In genomic region chrX:120790118-120790517, GRCh38 we compare ENCODE assay signal across 8 cellular contexts.
DNase-seq lines count a peak whose midpoint lies in the region; ATAC-seq, FAIRE-seq and TF ChIP-seq lines count a peak whose summit lies in the region.

No MANE protein-coding gene starts in this region.

- TF ChIP-seq CTCF in foreskin keratinocyte (conservative IDR thresholded peaks at IDR 0.05) (peak; percentile 79), pancreas (IDR thresholded peaks at IDR 0.05) (peak; percentile 39 to 85 (median 73))

- no peak overlapping the region for H3K4me3 Mint-ChIP-seq in activated CD4-positive, alpha-beta memory T cell treated with anti-CD3 and anti-CD28 coated beads, Interleukin-2, amount 10 ng/mL, durations not matched to agents 7 days and 5 days

- no peaks in the 10 kb centered on the region for H3K9me3 ChIP-seq in pancreas

- CTCF ChIA-PET in activated CD4-positive, alpha-beta memory T cell treated with anti-CD3 and anti-CD28 coated beads, Interleukin-2, amount 10 ng/mL, durations not matched to agents 7 days and 5 days (lab: Charles Lee) = interaction anchor here (0.5 to 3.5 kb wide), 9 partner anchors 11 to 1526 kb away, joined by 3 to 13 read pairs (median 3); no protein-coding TSS in a partner anchor

- peaks cover 12% of the 10 kb centered on the region for H3K4me1 Mint-ChIP-seq in activated CD4-positive, alpha-beta memory T cell treated with anti-CD3 and anti-CD28 coated beads, Interleukin-2, amount 10 ng/mL, durations not matched to agents 7 days and 5 days

- no peaks in the 10 kb centered on the region for H3K36me3 ChIP-seq in pancreas

- intact Hi-C loops in pancreas (cut with DNase I) = no loop called here

- peak; percentile 40 for DNase-seq in Caki2 (ENCODE audit: low read depth)
- peak; percentile 19 for DNase-seq in NCI-H446 treated with DMSO at 0.1 percent for 48 hours (lab: John Stamatoyannopoulos, UW)
- DNase-seq in activated CD4-positive, alpha-beta memory T cell treated with anti-CD3 and anti-CD28 coated beads, Interleukin-2, amount 10 ng/mL, durations not matched to agents 7 days and 5 days = peak; percentile 16
- peak in 1 of 2 donors; percentile 32 for DNase-seq in foreskin keratinocyte
- peak in 3 of 6 donors; percentile 16 to 51 (median 24) for DNase-seq in pancreas
- DNase-seq in occipital lobe (lab: John Stamatoyannopoulos, UW) = no peak

- no peaks in the 10 kb centered on the region for H3K27me3 Mint-ChIP-seq in activated CD4-positive, alpha-beta memory T cell treated with anti-CD3 and anti-CD28 coated beads, Interleukin-2, amount 10 ng/mL, durations not matched to agents 7 days and 5 days

- peak; percentile 91 for FAIRE-seq in pancreas (lab: Jason Lieb, UNC)

- ATAC-seq in GM18868 (IDR thresholded peaks at IDR 0.05; ENCODE audit: unreplicated experiment) (peak; percentile 79), HG03342 (IDR thresholded peaks at IDR 0.05; ENCODE audit: unreplicated experiment) (peak; percentile 84), foreskin keratinocyte (peak; percentile 40), pancreas (peak; percentile 85 to 95 (median 92))

- POLR2A ChIA-PET in activated CD4-positive, alpha-beta memory T cell treated with anti-CD3 and anti-CD28 coated beads, Interleukin-2, amount 10 ng/mL, durations not matched to agents 7 days and 5 days (lab: Charles Lee) = no interaction called here

- no peaks in the 10 kb centered on the region for H3K36me3 Mint-ChIP-seq in activated CD4-positive, alpha-beta memory T cell treated with anti-CD3 and anti-CD28 coated beads, Interleukin-2, amount 10 ng/mL, durations not matched to agents 7 days and 5 days (ENCODE audit: low read depth)

- H3K9me3 Mint-ChIP-seq in activated CD4-positive, alpha-beta memory T cell treated with anti-CD3 and anti-CD28 coated beads, Interleukin-2, amount 10 ng/mL, durations not matched to agents 7 days and 5 days = no peaks in the 10 kb centered on the region

- H3K27me3 ChIP-seq in foreskin keratinocyte (no peaks in the 10 kb centered on the region), pancreas (peaks cover 0 to 6% (median 0%) of the 10 kb centered on the region in 4 donors)

- 0 to 2% methylated on average over 5 of the region's 5 CpGs for WGBS in pancreas, 2 donors

- no peak overlapping the region for H3K4me3 ChIP-seq in pancreas

- in situ Hi-C loops in Caki2 (cut with HindIII; ENCODE audit: low pct_unique_long_range_greater_than_20kb, low sequenced_read_pairs) = no loop called here

- H3K27ac ChIP-seq in foreskin keratinocyte (no peak overlapping the region), pancreas (no peak overlapping the region)

- no peaks in the 10 kb centered on the region for H3K4me1 ChIP-seq in foreskin keratinocyte
- H3K4me1 ChIP-seq in pancreas = no peaks in the 10 kb centered on the region

- H3K27ac Mint-ChIP-seq in activated CD4-positive, alpha-beta memory T cell treated with anti-CD3 and anti-CD28 coated beads, Interleukin-2, amount 10 ng/mL, durations not matched to agents 7 days and 5 days = no peak overlapping the region

Comparison
In these comparisons a context has a peak if more than half of its experiments do, and no peak if none do; other contexts are left out.
1. ATAC-seq: peak in every context shown above with its lines; median percentile 92 in pancreas; 84 in HG03342; 79 in GM18868; 40 in foreskin keratinocyte.